ENCODE assay signal across 8 cellular contexts in the genomic region with DNA sequence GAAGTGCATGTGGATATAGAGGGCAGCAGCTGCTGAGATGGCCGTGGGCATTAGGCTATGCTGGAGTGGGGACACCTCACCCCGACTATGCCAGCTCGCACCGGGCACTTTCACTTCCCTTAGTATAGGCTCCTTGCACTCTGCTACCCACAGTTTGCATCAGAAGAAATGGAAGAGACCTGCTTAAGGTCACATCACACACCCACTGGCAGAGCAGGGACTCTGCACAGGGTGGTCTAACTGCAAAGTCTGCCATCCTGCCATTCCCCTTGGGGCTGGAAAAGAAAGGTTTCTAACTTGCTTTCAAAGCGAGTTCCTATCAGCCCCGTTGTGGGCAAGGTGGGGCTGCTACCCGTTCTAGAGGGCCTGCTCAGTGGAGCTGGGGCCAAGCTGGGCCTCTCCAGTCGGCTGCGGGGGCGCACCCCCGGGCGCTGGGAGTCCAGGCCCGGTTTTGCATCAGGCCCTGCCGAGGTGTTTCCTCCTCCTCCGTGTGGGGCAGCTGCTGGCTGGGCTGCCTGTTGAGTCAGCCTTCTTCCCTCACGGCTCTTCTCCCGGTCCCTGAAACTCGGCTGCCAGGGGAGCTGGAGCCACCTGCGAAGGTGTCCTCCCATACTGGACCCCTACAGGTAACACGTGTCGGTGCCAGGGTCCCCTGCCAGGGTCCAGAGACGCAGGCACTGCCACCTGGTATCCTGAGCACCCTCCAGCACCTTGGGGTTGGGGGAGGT. TPM values are rescaled to one million over a fixed set of nuclear protein-coding genes. Genes with fewer than 3 reads are reported as not detected.
DNase-seq lines count a peak whose midpoint lies in the region; ATAC-seq and TF ChIP-seq lines count a peak whose summit lies in the region.

SYTL1 (plus strand) TSS at position 498 of the 728 bp plus-strand sequence. CDS start 3,313 bp downstream, outside the sequence.

- H3K4me3 ChIP-seq in rectal smooth muscle tissue (ENCODE audit: low read length), result peak within 1 kb of the TSS; percentile 70

- no peak within 1 kb of the TSS for H3K27ac ChIP-seq in rectal smooth muscle tissue (ENCODE audit: low read depth, low read length)

- H3K36me3 ChIP-seq in rectal smooth muscle tissue (ENCODE audit: control insufficient read depth, insufficient read depth, low read length), result no peaks in the 10 kb centered on the region

- in situ Hi-C loops in GM18951 (cut with MboI; ENCODE audit: low sequenced_read_pairs, unreplicated experiment), result no loop called here
- in situ Hi-C loops in KBM-7 (cut with MboI; ENCODE audit: low pct_unique_long_range_greater_than_20kb, low sequenced_read_pairs), result no loop called here

- peak; percentile 48 for TF ChIP-seq POLR2A in GM18951 (IDR thresholded peaks at IDR 0.05; ENCODE audit: extremely low read depth, insufficient read depth, insufficient read length)

- peak within 1 kb of the TSS; percentile 70 for H3K9ac ChIP-seq in rectal smooth muscle tissue (ENCODE audit: low read length)

- intact Hi-C loops in Right ventricle myocardium superior (cut with DNase I), result no loop called here

- H3K4me1 ChIP-seq in rectal smooth muscle tissue (ENCODE audit: control insufficient read depth, insufficient read depth, low read length), result no peaks in the 10 kb centered on the region

- peak; percentile 28 for ATAC-seq in Right ventricle myocardium superior (ENCODE audit: poor library complexity)

- DNase-seq in AG08396 (ENCODE audit: low spot score) (peak; percentile 87), KBM-7 (peak; percentile 88), SHP77 treated with DMSO at 0.1 percent for 48 hours (lab: John Stamatoyannopoulos, UW) (peak; percentile 15), activated gamma-delta T cell (lab: John Stamatoyannopoulos, UW) (peak; percentile 61), Right ventricle myocardium superior (peak; percentile 61), foreskin melanocyte (no peak)

- H3K27me3 ChIP-seq in rectal smooth muscle tissue (ENCODE audit: control insufficient read depth, insufficient read depth, low read length), result no peaks in the 10 kb centered on the region

RNA-seq across cellular contexts. Expression of gene SYTL1, which starts in this region (rescaled TPM):
- total RNA-seq in Right ventricle myocardium superior, result 0.43 TPM

Comparison
In these comparisons a context has a peak if more than half of its experiments do, and no peak if none do; other contexts are left out.
1. Peak in DNase-seq and ATAC-seq in Right ventricle myocardium superior; RNA of the gene not detected or under 1 TPM.